Comparison of ENCODE assay signal across 6 cellular contexts in genomic region chr5:93008502-93009167, GRCh38.
"Had no signal": no experiment of that assay in that cellular context is flagged by ENCODE, and none has a peak within 500 bp of the region (broad histone marks: within the 10 kb centered on the region; RNA-seq: fewer than 3 reads in every experiment).

No MANE protein-coding gene starts in this region.

- ATAC-seq: GM23338 had no signal

- FAIRE-seq: H1, H54, HTR-8/SVneo had no signal

- H3K4me2 ChIP-seq: GM23338 had no signal

- DNase-seq: H9, HCEC 1CT had no signal

- H3K4me3 ChIP-seq: GM23338 had no signal

- H2AFZ ChIP-seq: GM23338 had no signal
